In the genomic region with DNA sequence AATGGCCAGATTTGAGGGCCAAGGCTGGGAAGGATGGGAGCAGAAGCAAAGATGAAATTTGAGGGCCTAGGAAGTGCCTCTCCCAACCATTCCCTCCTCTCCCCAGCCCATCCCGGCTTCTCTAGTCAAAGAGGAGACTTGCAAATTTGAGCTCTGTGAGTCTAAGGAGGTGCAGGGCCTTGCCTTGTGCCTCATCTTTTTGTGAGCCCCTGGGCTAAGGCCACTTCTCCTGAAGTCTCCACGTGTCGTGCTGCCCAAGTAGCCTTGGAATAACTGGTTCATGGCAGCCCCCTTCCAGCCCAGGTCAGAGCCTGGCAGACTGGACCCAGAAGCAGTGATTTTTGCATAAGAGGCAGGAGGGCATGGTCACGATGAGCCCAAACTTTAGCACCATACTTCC, we compare ENCODE assay signal across 22 cellular contexts. TPM values are rescaled to one million over a fixed set of nuclear protein-coding genes. Genes with fewer than 3 reads are reported as not detected.
DNase-seq lines count a peak whose midpoint lies in the region; FAIRE-seq and TF ChIP-seq lines count a peak whose summit lies in the region.
"Had no signal": no experiment of that assay in that cellular context is flagged by ENCODE, and none has a peak within 500 bp of the region (broad histone marks: within the 10 kb centered on the region; RNA-seq: fewer than 3 reads in every experiment).

No MANE protein-coding gene starts in this region.

- H3K4ac ChIP-seq in H9 (ENCODE audit: low read depth, low read length): no peak overlapping the region

- no peak overlapping the region for H2AK5ac ChIP-seq in H9 (ENCODE audit: insufficient read length, low read length)

- intact Hi-C loops in esophagus muscularis mucosa (cut with DNase I) (no loop called here), posterior vena cava (cut with DNase I) (no loop called here)

- no peak overlapping the region for H3T11ph ChIP-seq in H9 (ENCODE audit: low read length)

- H3K79me2 ChIP-seq in H9 (ENCODE audit: insufficient read depth, low read length): no peaks in the 10 kb centered on the region; the same call in 1 of the 2 replicates

- H2BK5ac ChIP-seq in H9 (ENCODE audit: insufficient read length, low read length): no peak overlapping the region

- H3K36me3 Mint-ChIP-seq in H9 (ENCODE audit: insufficient read depth in 1 of 3, low read depth in 3 of 3): peaks cover 5 to 30% (median 13%) of the 10 kb centered on the region in 3 experiments
- H3K36me3 Mint-ChIP-seq: natural killer cell had no signal

- H3K79me1 ChIP-seq in H9 (ENCODE audit: insufficient read depth, low read depth, low read length, poor library complexity, severe bottlenecking): no peaks in the 10 kb centered on the region

- WGBS in H9 (ENCODE audit: extremely low coverage, insufficient read length, low lambda C conversion rate): no CpG with 5 or more reads among the region's 4 CpGs
- WGBS in esophagus muscularis mucosa: 72% methylated on average over 4 of the region's 4 CpGs

- no peak for DNase-seq in H9
- no peak for DNase-seq in esophagus muscularis mucosa (ENCODE audit: extremely low spot score)
- peak; percentile 35 for DNase-seq in posterior vena cava (ENCODE audit: low spot score)
- DNase-seq in SKM-1 (lab: John Stamatoyannopoulos, UW; ENCODE audit: unreplicated experiment): no peak
- no peak for DNase-seq in NCI-H2171 treated with DMSO at 0.1 percent for 48 hours (lab: John Stamatoyannopoulos, UW)
- no peak for DNase-seq in MV-4-11 (lab: John Stamatoyannopoulos, UW)
- no peak for DNase-seq in urothelium cell line (ENCODE audit: low spot score)
- DNase-seq: activated CD4-positive, alpha-beta T cell treated with anti-CD3 and anti-CD28 coated beads for 48 hours; Kasumi-1; mammary epithelial cell; natural killer cell; NCI-H1092 treated with DMSO at 0.1 percent for 48 hours; NCI-H2107; NCI-H524; stimulated activated CD4-positive, alpha-beta T cell treated with anti-CD3 and anti-CD28 coated beads, Interleukin-4, amount 100 ng/mL, for 24 hours; SW 1271 had no signal

- H3K4me3 ChIP-seq in BLaER1: no peak overlapping the region
- no peak overlapping the region for H3K4me3 ChIP-seq in esophagus muscularis mucosa
- H3K4me3 ChIP-seq: hepatocyte had no signal

- peaks cover 3% of the 10 kb centered on the region; the same call in 1 of the 2 replicates for H3K9me3 ChIP-seq in BLaER1
- no peaks in the 10 kb centered on the region for H3K9me3 ChIP-seq in H9 (ENCODE audit: control insufficient read depth, low read depth, low read length)
- H3K9me3 ChIP-seq in esophagus muscularis mucosa: no peaks in the 10 kb centered on the region

- H3K27ac Mint-ChIP-seq in H9: peak overlapping the region in 2 of 3 experiments; percentile 44 to 64; a peak in 1 of 7 replicates
- H3K27ac Mint-ChIP-seq: activated naive CD4-positive, alpha-beta T cell treated with anti-CD3 and anti-CD28 coated beads, Interleukin-2, amount 10 ng/mL, durations not matched to agents 7 days and 5 days; natural killer cell had no signal

- peaks cover 1 to 8% of the 10 kb centered on the region in 2 experiments; a peak in 3 of 5 replicates for H3K9me3 Mint-ChIP-seq in H9
- H3K9me3 Mint-ChIP-seq: natural killer cell had no signal

- no peak overlapping the region for H4K8ac ChIP-seq in H9 (replicated peaks; ENCODE audit: insufficient read length, low read depth, low read length)

- H4K91ac ChIP-seq in H9 (ENCODE audit: insufficient read length, low read depth, low read length): no peak overlapping the region

- FAIRE-seq in urothelium cell line (lab: Jason Lieb, UNC): no peak
- FAIRE-seq: colon, keratinocyte, TTC549 had no signal

- H3K4me1 Mint-ChIP-seq in H9: peaks cover 11 to 33% of the 10 kb centered on the region in 2 experiments
- H3K4me1 Mint-ChIP-seq: natural killer cell had no signal

- no peak overlapping the region for H3K27ac ChIP-seq in BLaER1
- H3K27ac ChIP-seq in H9 (ENCODE audit: insufficient read length, low read depth, low read length): peak overlapping the region; percentile 3
- H3K27ac ChIP-seq in esophagus muscularis mucosa (replicated peaks in 1 of 4): peak overlapping the region; percentile 79 to 89 (median 86)

- H3K23me2 ChIP-seq in H9 (ENCODE audit: insufficient read length, low read depth, low read length, poor library complexity, severe bottlenecking): no peaks in the 10 kb centered on the region

- no peaks in the 10 kb centered on the region for H3K27me3 Mint-ChIP-seq in H9 (ENCODE audit: low read depth)

- no peak for TF ChIP-seq CTCF in H9 (conservative IDR thresholded peaks at IDR 0.05)
- no peak for TF ChIP-seq CTCF in esophagus muscularis mucosa (IDR thresholded peaks at IDR 0.05)

- H4K20me1 ChIP-seq in BLaER1 (no peaks in the 10 kb centered on the region), H9 (ENCODE audit: control insufficient read depth, insufficient read depth, insufficient read length) (no peaks in the 10 kb centered on the region)

- peak overlapping the region; percentile 31 for H3K4me2 ChIP-seq in BLaER1
- no peak overlapping the region for H3K4me2 ChIP-seq in H9 (ENCODE audit: insufficient read depth, insufficient read length, low read length)
- H3K4me2 ChIP-seq: hepatocyte had no signal

- H3K14ac ChIP-seq in H9 (ENCODE audit: insufficient read depth, low read length): no peak overlapping the region

- H2BK20ac ChIP-seq in H9 (ENCODE audit: low read depth, low read length, poor library complexity, severe bottlenecking): no peak overlapping the region

- peaks cover 11% of the 10 kb centered on the region for H3K4me1 ChIP-seq in BLaER1
- peaks cover 2% of the 10 kb centered on the region; the same call in 1 of the 2 replicates for H3K4me1 ChIP-seq in H9 (ENCODE audit: insufficient read depth, low read length)
- peaks cover 21 to 74% (median 63%) of the 10 kb centered on the region in 4 donors for H3K4me1 ChIP-seq in esophagus muscularis mucosa

- no peak overlapping the region for H4K5ac ChIP-seq in H9 (ENCODE audit: insufficient read length, low read depth, low read length)

- H2AFZ ChIP-seq in H9 (ENCODE audit: low read length): no peak overlapping the region
- H2AFZ ChIP-seq: hepatocyte had no signal

- no peak for TF ChIP-seq EP300 in esophagus muscularis mucosa (IDR thresholded peaks at IDR 0.05)

- H2BK15ac ChIP-seq in H9 (ENCODE audit: low read depth, low read length): no peak overlapping the region

- H3K4me3 Mint-ChIP-seq in H9: no peak overlapping the region
- H3K4me3 Mint-ChIP-seq: activated naive CD4-positive, alpha-beta T cell treated with anti-CD3 and anti-CD28 coated beads, Interleukin-2, amount 10 ng/mL, durations not matched to agents 7 days and 5 days; natural killer cell had no signal

- H3K36me3 ChIP-seq in BLaER1 (no peaks in the 10 kb centered on the region), esophagus muscularis mucosa (no peaks in the 10 kb centered on the region)

- no peak overlapping the region for H3K18ac ChIP-seq in H9 (ENCODE audit: insufficient read length, low read depth, low read length)

- no peak overlapping the region for H3K23ac ChIP-seq in H9 (ENCODE audit: insufficient read length, low read depth, low read length)

- no peak for TF ChIP-seq POLR2A in esophagus muscularis mucosa (IDR thresholded peaks at IDR 0.05; ENCODE audit: low read depth)

- H2BK120ac ChIP-seq in H9 (ENCODE audit: low read depth, low read length, poor library complexity, severe bottlenecking): no peak overlapping the region

- no peak overlapping the region for H2BK12ac ChIP-seq in H9 (ENCODE audit: insufficient read length, low read depth, low read length)

- H3K56ac ChIP-seq in H9 (ENCODE audit: insufficient read length, low read depth, low read length): no peak overlapping the region

- H3K27me3 ChIP-seq in BLaER1: no peaks in the 10 kb centered on the region
- H3K27me3 ChIP-seq in H9 (ENCODE audit: insufficient read depth, low read length): no peaks in the 10 kb centered on the region
- no peaks in the 10 kb centered on the region for H3K27me3 ChIP-seq in esophagus muscularis mucosa
- H3K27me3 ChIP-seq: hepatocyte had no signal

- H3K9ac ChIP-seq in BLaER1 (no peak overlapping the region), H9 (ENCODE audit: extremely low read depth, insufficient read length, low read length) (no peak overlapping the region)

RNA-seq across cellular contexts. Expression of a gene that starts 6.7 kb away (rescaled TPM):
- 18.9 and 20.0 TPM in 2 replicates for total RNA-seq in H9 (2021)
- total RNA-seq in esophagus muscularis mucosa: 100 to 1,000 TPM; 107 to 217 (median 130) TPM
- total RNA-seq in posterior vena cava: 100 to 1,000 TPM; 359 to 447 TPM
- total RNA-seq: natural killer cell had no signal
